In genomic region chr1:151065089-151065645, GRCh38 we compare ENCODE assay signal across 17 cellular contexts.
"Had no signal": no experiment of that assay in that cellular context is flagged by ENCODE, and none has a peak within 500 bp of the region (broad histone marks: within the 10 kb centered on the region; RNA-seq: fewer than 3 reads in every experiment).

No MANE protein-coding gene starts in this region.

- H3K4me3 Mint-ChIP-seq: activated CD4-positive, alpha-beta T cell treated with anti-CD3 and anti-CD28 coated beads for 36 hours; activated CD8-positive, alpha-beta T cell treated with anti-CD3 and anti-CD28 coated beads, Interleukin-2, amount 10 ng/mL, durations not matched to agents 7 days and 5 days; activated naive CD8-positive, alpha-beta T cell treated with anti-CD3 and anti-CD28 coated beads, Interleukin-2, amount 50 U/mL, for 24 hours; naive thymus-derived CD4-positive, alpha-beta T cell; stimulated activated naive CD8-positive, alpha-beta T cell treated with anti-CD3 and anti-CD28 coated beads, Interleukin-15, amount 100 ng/mL, for 72 hours had no signal

- DNase-seq: activated CD4-positive, alpha-beta T cell treated with anti-CD3 and anti-CD28 coated beads for 36 hours; activated CD8-positive, alpha-beta memory T cell treated with anti-CD3 and anti-CD28 coated beads, Interleukin-2, amount 50 U/mL, for 48 hours; activated CD8-positive, alpha-beta T cell treated with anti-CD3 and anti-CD28 coated beads, Interleukin-2, amount 10 ng/mL, durations not matched to agents 7 days and 5 days; activated naive CD8-positive, alpha-beta T cell treated with anti-CD3 and anti-CD28 coated beads, Interleukin-2, amount 50 U/mL, for 24 hours; caudate nucleus; erythroblast; hypothalamus; lower lobe of right lung; naive thymus-derived CD4-positive, alpha-beta T cell; stimulated activated CD4-positive, alpha-beta T cell treated with anti-CD3 and anti-CD28 coated beads, Interleukin-4, amount 100 ng/mL, for 1 hour; stimulated activated CD8-positive, alpha-beta memory T cell treated with anti-CD3 and anti-CD28 coated beads, Interleukin-4, amount 100 ng/mL, for 48 hours; stimulated activated naive CD8-positive, alpha-beta T cell treated with anti-CD3 and anti-CD28 coated beads, Interleukin-15, amount 100 ng/mL, for 72 hours; T-helper 1 cell; testis had no signal

- H3K36me3 ChIP-seq: lower lobe of right lung, upper lobe of right lung had no signal

- H3K4me3 ChIP-seq: coronary artery, lower lobe of right lung, testis, upper lobe of right lung had no signal

- ATAC-seq: activated CD4-positive, alpha-beta T cell treated with anti-CD3 and anti-CD28 coated beads for 36 hours; activated CD8-positive, alpha-beta T cell treated with anti-CD3 and anti-CD28 coated beads, Interleukin-2, amount 10 ng/mL, durations not matched to agents 7 days and 5 days; activated naive CD8-positive, alpha-beta T cell treated with anti-CD3 and anti-CD28 coated beads, Interleukin-2, amount 50 U/mL, for 24 hours; lower lobe of right lung; naive thymus-derived CD4-positive, alpha-beta T cell; stimulated activated naive CD8-positive, alpha-beta T cell treated with anti-CD3 and anti-CD28 coated beads, Interleukin-15, amount 100 ng/mL, for 72 hours; upper lobe of right lung had no signal

- H3K27ac Mint-ChIP-seq: activated CD4-positive, alpha-beta T cell treated with anti-CD3 and anti-CD28 coated beads for 36 hours; activated CD8-positive, alpha-beta T cell treated with anti-CD3 and anti-CD28 coated beads, Interleukin-2, amount 10 ng/mL, durations not matched to agents 7 days and 5 days; activated naive CD8-positive, alpha-beta T cell treated with anti-CD3 and anti-CD28 coated beads, Interleukin-2, amount 50 U/mL, for 24 hours; stimulated activated naive CD8-positive, alpha-beta T cell treated with anti-CD3 and anti-CD28 coated beads, Interleukin-15, amount 100 ng/mL, for 72 hours had no signal

- H3K9me3 Mint-ChIP-seq: activated naive CD8-positive, alpha-beta T cell treated with anti-CD3 and anti-CD28 coated beads, Interleukin-2, amount 50 U/mL, for 24 hours; naive thymus-derived CD4-positive, alpha-beta T cell; stimulated activated naive CD8-positive, alpha-beta T cell treated with anti-CD3 and anti-CD28 coated beads, Interleukin-15, amount 100 ng/mL, for 72 hours had no signal

- H3K9me3 ChIP-seq: lower lobe of right lung, testis, upper lobe of right lung had no signal

- H3K27me3 ChIP-seq: testis, upper lobe of right lung had no signal

- H3K27ac ChIP-seq: coronary artery, lower lobe of right lung, testis, upper lobe of right lung, VCaP had no signal

- H3K27me3 Mint-ChIP-seq: activated CD4-positive, alpha-beta T cell treated with anti-CD3 and anti-CD28 coated beads for 36 hours; activated naive CD8-positive, alpha-beta T cell treated with anti-CD3 and anti-CD28 coated beads, Interleukin-2, amount 50 U/mL, for 24 hours; naive thymus-derived CD4-positive, alpha-beta T cell; stimulated activated naive CD8-positive, alpha-beta T cell treated with anti-CD3 and anti-CD28 coated beads, Interleukin-15, amount 100 ng/mL, for 72 hours had no signal
